1 cellular context compared by ENCODE assay signal in genomic region chr17:32628645-32629044, GRCh38.
A peak's percentile ranks its signal among the peaks of the same experiment; 100 is the strongest.
TF ChIP-seq lines count a peak whose summit lies in the region.

No MANE protein-coding gene starts in this region.

TF ChIP-seq in liver, 16 proteins besides CTCF, POLR2A, EP300 and RAD21 (continued from another document):
- TF ChIP-seq REST (IDR thresholded peaks at IDR 0.05) (no peak), EGR1 (IDR thresholded peaks at IDR 0.05; ENCODE audit: low read depth in 2 of 2) (no peak), HNF4G (IDR thresholded peaks at IDR 0.05) (no peak), MAX (IDR thresholded peaks at IDR 0.05) (peak; percentile 43), GABPA (IDR thresholded peaks at IDR 0.05 in 1 of 2, conservative IDR thresholded peaks at IDR 0.05 in 1 of 2) (no peak), HNF4A (conservative IDR thresholded peaks at IDR 0.05) (peak; percentile 18 to 49), YY1 (IDR thresholded peaks at IDR 0.05) (peak; percentile 27), ATF3 (IDR thresholded peaks at IDR 0.05) (no peak), JUND (IDR thresholded peaks at IDR 0.05) (peak in 1 of 2 donors; percentile 32), TAF1 (conservative IDR thresholded peaks at IDR 0.05) (no peak)
- TF ChIP-seq, protein P1, sequence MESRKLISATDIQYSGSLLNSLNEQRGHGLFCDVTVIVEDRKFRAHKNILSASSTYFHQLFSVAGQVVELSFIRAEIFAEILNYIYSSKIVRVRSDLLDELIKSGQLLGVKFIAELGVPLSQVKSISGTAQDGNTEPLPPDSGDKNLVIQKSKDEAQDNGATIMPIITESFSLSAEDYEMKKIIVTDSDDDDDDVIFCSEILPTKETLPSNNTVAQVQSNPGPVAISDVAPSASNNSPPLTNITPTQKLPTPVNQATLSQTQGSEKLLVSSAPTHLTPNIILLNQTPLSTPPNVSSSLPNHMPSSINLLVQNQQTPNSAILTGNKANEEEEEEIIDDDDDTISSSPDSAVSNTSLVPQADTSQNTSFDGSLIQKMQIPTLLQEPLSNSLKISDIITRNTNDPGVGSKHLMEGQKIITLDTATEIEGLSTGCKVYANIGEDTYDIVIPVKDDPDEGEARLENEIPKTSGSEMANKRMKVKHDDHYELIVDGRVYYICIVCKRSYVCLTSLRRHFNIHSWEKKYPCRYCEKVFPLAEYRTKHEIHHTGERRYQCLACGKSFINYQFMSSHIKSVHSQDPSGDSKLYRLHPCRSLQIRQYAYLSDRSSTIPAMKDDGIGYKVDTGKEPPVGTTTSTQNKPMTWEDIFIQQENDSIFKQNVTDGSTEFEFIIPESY (IDR thresholded peaks at IDR 0.05), result peak; percentile 57
